2 cellular contexts compared by ENCODE assay signal in genomic region chr1:19197849-19198248, GRCh38.
TF ChIP-seq lines count a peak whose summit lies in the region.

No MANE protein-coding gene starts in this region.

TF ChIP-seq in K562, 482 proteins besides CTCF, POLR2A, EP300 and RAD21:
- peak; percentile 32; the same call in 1 of the 2 replicates for TF ChIP-seq TCF3 (CRISPR knock-in tag; IDR thresholded peaks at IDR 0.05)
- no peak for TF ChIP-seq RBFOX2 (IDR thresholded peaks at IDR 0.05; ENCODE audit: low read depth, low read length)
- TF ChIP-seq YBX1 (IDR thresholded peaks at IDR 0.05): no peak

TF ChIP-seq in neural cell, 6 proteins besides CTCF, POLR2A, EP300 and RAD21:
- TF ChIP-seq SMC3 (conservative IDR thresholded peaks at IDR 0.05; ENCODE audit: poor library complexity): no peak
- TF ChIP-seq MXI1 (conservative IDR thresholded peaks at IDR 0.05; ENCODE audit: poor library complexity, severe bottlenecking): no peak
- TF ChIP-seq REST (IDR thresholded peaks at IDR 0.05; ENCODE audit: borderline replicate concordance): peak; percentile 48
- no peak for TF ChIP-seq EZH2 (IDR thresholded peaks at IDR 0.05; ENCODE audit: borderline replicate concordance, insufficient read depth, low read length, poor library complexity, severe bottlenecking)
- peak; percentile 36 for TF ChIP-seq POLR2AphosphoS5 (IDR thresholded peaks at IDR 0.05)
- TF ChIP-seq TAF1 (IDR thresholded peaks at IDR 0.05; ENCODE audit: low read depth): no peak
